Comparison of ENCODE assay signal across 31 cellular contexts in the genomic region with DNA sequence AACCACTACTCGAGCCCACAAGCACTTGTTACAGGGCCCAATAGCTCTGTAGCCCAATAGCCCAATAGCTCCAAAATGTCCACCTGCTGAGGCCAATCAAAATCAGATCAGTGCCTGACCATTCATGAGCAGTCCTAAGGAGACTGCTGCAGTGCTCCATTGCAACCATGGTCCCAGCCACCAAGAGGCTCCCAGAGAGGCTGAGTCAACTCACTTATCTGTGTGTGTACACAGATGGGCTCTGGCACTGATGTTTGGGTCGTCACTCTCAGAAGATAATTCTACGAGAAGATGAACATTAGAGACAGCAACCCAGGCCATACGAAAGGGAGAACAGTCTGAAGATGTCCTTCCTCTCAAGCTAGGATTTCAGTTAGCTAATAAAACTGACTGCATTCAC. TPM values are rescaled to one million over a fixed set of nuclear protein-coding genes. Genes with fewer than 3 reads are reported as not detected.
"Had no signal": no experiment of that assay in that cellular context is flagged by ENCODE, and none has a peak within 500 bp of the region (broad histone marks: within the 10 kb centered on the region; RNA-seq: fewer than 3 reads in every experiment).

No MANE protein-coding gene starts in this region.

- H3K36me3 ChIP-seq: brain microvascular endothelial cell, cardiac muscle cell, MG63 had no signal

- ATAC-seq: activated CD8-positive, alpha-beta T cell treated with anti-CD3 and anti-CD28 coated beads for 36 hours; activated T-cell treated with anti-CD3 and anti-CD28 coated beads, Interleukin-2, amount 50 U/mL, for 72 hours; activated T-helper 17 cell treated with anti-CD3 and anti-CD28 coated beads, Interleukin-2, amount 50 U/mL, for 72 hours had no signal

- H3K4me3 ChIP-seq: cardiac muscle cell, MG63 had no signal

- H3K27ac ChIP-seq: brain microvascular endothelial cell, cardiac muscle cell had no signal

- FAIRE-seq: TTC549 had no signal

- H3K27me3 ChIP-seq: brain microvascular endothelial cell, cardiac muscle cell, MG63 had no signal

- H3K9me3 ChIP-seq: MG63 had no signal

- DNase-seq: activated CD4-positive, alpha-beta T cell treated with anti-CD3 and anti-CD28 coated beads, Interleukin-2, amount 10 ng/mL, durations not matched to agents 24 days and 14 days; activated CD4-positive, alpha-beta T cell treated with anti-CD3 and anti-CD28 coated beads, Interleukin-2, amount 50 U/mL, for 4 hours; activated CD8-positive, alpha-beta T cell treated with anti-CD3 and anti-CD28 coated beads for 36 hours; activated effector memory CD4-positive, alpha-beta T cell treated with anti-CD3 and anti-CD28 coated beads, Interleukin-2, amount 50 U/mL, for 16 hours; activated naive CD4-positive, alpha-beta T cell; activated naive CD4-positive, alpha-beta T cell treated with anti-CD3 and anti-CD28 coated beads, Interleukin-2, amount 50 U/mL, for 16 hours; activated naive CD8-positive, alpha-beta T cell treated with anti-CD3 and anti-CD28 coated beads for 36 hours; activated T-cell treated with anti-CD3 and anti-CD28 coated beads, Interleukin-2, amount 50 U/mL, for 1 hour; activated T-cell treated with anti-CD3 and anti-CD28 coated beads, Interleukin-2, amount 50 U/mL, for 72 hours; amniotic stem cell; aorta; brain microvascular endothelial cell; Kasumi-1; MG63; NCI-H1048; NCI-H1105 treated with DMSO at 0.1 percent for 48 hours; NCI-H1436; NCI-H187; NCI-H2029 treated with DMSO at 0.1 percent for 48 hours; NCI-H2107; NCI-H2171; NCI-H510A; NCI-H526; NCI-H748 treated with DMSO at 0.1 percent for 48 hours; NK-92 treated with Interleukin-12 subunit alpha and Interleukin-12 subunit beta, amount 100 ng/mL, for 24 hours; Right ventricle myocardium superior; T1000 had no signal

RNA-seq across cellular contexts. Expression of a gene that starts 38.2 kb away (rescaled TPM):
- total RNA-seq: activated CD4-positive, alpha-beta T cell treated with anti-CD3 and anti-CD28 coated beads, Interleukin-2, amount 10 ng/mL, durations not matched to agents 24 days and 14 days; activated T-helper 17 cell treated with anti-CD3 and anti-CD28 coated beads, Interleukin-2, amount 50 U/mL, for 72 hours; T-helper 2 cell treated with Interferon-gamma antibody and Interleukin-4, amounts not matched to agents 100 ng/mL and 5 ng/mL, for 36 hours had no signal
